Comparison of ENCODE assay signal across 15 cellular contexts in the genomic region with DNA sequence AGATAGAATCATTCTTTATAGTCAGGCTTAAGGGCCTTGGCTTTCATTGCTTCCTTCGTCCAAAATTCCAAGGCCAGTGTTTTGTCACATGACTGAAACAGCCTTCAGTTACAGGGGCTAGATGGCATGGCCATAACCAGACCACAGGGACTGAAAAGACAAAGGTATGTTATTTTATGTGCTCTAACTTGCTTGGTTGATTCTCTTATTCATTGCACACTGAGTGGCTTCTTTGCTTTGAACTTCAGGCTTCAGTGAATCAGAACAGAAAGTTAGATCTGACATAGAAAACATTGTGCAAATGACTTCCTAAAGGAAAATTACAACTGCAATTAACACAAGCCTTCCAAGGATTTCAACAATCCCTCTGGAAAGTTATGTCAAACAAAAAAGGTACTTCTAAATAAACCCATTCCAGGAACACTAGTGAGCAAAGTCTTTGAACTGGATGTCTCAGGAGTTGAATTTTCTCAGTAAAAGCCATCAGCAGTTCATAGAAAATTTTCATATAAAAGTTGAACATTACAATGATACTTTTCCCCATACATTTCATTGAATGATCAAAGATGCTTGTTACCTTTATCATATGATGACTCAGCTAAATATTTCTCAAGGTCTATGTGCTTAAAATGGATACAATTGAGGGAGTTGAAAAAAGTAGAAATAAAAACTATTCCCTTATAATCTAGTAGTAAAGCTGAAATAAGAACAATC.
DNase-seq lines count a peak whose midpoint lies in the region; ATAC-seq lines count a peak whose summit lies in the region.
"Had no signal": no experiment of that assay in that cellular context is flagged by ENCODE, and none has a peak within 500 bp of the region (broad histone marks: within the 10 kb centered on the region; RNA-seq: fewer than 3 reads in every experiment).

No MANE protein-coding gene starts in this region.

- H3K27ac ChIP-seq in trophoblast cell (ENCODE audit: low read depth, low read length), result no peak overlapping the region
- H3K27ac ChIP-seq: pancreas, spleen had no signal

- H3K36me3 ChIP-seq in trophoblast cell (ENCODE audit: control insufficient read depth in 1 of 2, insufficient read depth in 2 of 2, low read length in 2 of 2), result no peaks in the 10 kb centered on the region
- H3K36me3 ChIP-seq: pancreas, spleen had no signal

- H3K4ac ChIP-seq in trophoblast cell (ENCODE audit: low read depth, low read length), result no peak overlapping the region

- no peak overlapping the region for H4K91ac ChIP-seq in trophoblast cell (ENCODE audit: low read depth, low read length)

- H3K4me2 ChIP-seq in trophoblast cell (ENCODE audit: low read length), result no peak overlapping the region

- no peak overlapping the region for H2BK5ac ChIP-seq in trophoblast cell (ENCODE audit: low read depth, low read length, poor library complexity)

- H2BK12ac ChIP-seq in trophoblast cell (ENCODE audit: low read length), result no peak overlapping the region

- peaks cover 3 to 6% of the 10 kb centered on the region in 2 experiments for H3K4me1 ChIP-seq in trophoblast cell (ENCODE audit: control insufficient read depth in 1 of 2, insufficient read depth in 2 of 2, low read length in 2 of 2)
- H3K4me1 ChIP-seq: pancreas had no signal

- peak overlapping the region; percentile 43 for H3K9ac ChIP-seq in trophoblast cell (ENCODE audit: low read length)

- H3K9me3 ChIP-seq in trophoblast cell (ENCODE audit: insufficient read depth, low read depth, low read length), result no peaks in the 10 kb centered on the region
- H3K9me3 ChIP-seq: pancreas had no signal

- H2AFZ ChIP-seq in trophoblast cell (ENCODE audit: insufficient read depth, low read length, poor library complexity), result no peak overlapping the region

- H4K12ac ChIP-seq in trophoblast cell (ENCODE audit: low read depth, low read length), result no peak overlapping the region

- H4K8ac ChIP-seq in trophoblast cell (ENCODE audit: low read depth, low read length), result no peak overlapping the region

- H3K23ac ChIP-seq in trophoblast cell (ENCODE audit: low read length), result no peak overlapping the region

- H3K79me1 ChIP-seq in trophoblast cell (ENCODE audit: low read length), result peaks cover 3% of the 10 kb centered on the region

- no peak overlapping the region for H3K14ac ChIP-seq in trophoblast cell (ENCODE audit: low read length)

- no peak overlapping the region for H3K4me3 ChIP-seq in trophoblast cell (ENCODE audit: low read depth, low read length)
- H3K4me3 ChIP-seq: pancreas, spleen had no signal

- no peak overlapping the region for H2AK5ac ChIP-seq in trophoblast cell (ENCODE audit: low read length)

- DNase-seq in trophoblast cell, result no peak
- no peak for DNase-seq in T1000 (lab: John Stamatoyannopoulos, UW)
- DNase-seq in SHP77 treated with DMSO at 0.1 percent for 48 hours (lab: John Stamatoyannopoulos, UW), result no peak
- no peak for DNase-seq in Ammon's horn (ENCODE audit: low spot score)
- DNase-seq: activated naive CD8-positive, alpha-beta T cell treated with anti-CD3 and anti-CD28 coated beads for 36 hours; CD4-positive, alpha-beta T cell; foreskin melanocyte; midbrain; NCI-H2171; pancreas; spleen had no signal

- WGBS in trophoblast cell (ENCODE audit: extremely low coverage, insufficient coverage, insufficient read length), result no CpG with 5 or more reads among the region's 1 CpG

- ATAC-seq in GM19035 (IDR thresholded peaks at IDR 0.05; ENCODE audit: unreplicated experiment) (peak; percentile 12), HG02623 (IDR thresholded peaks at IDR 0.05; ENCODE audit: unreplicated experiment) (peak; percentile 30), HG03571 (IDR thresholded peaks at IDR 0.05; ENCODE audit: unreplicated experiment) (peak; percentile 55), HG03108 (IDR thresholded peaks at IDR 0.05; ENCODE audit: unreplicated experiment) (no peak)
- ATAC-seq: pancreas had no signal

- no peak overlapping the region for H3K18ac ChIP-seq in trophoblast cell (ENCODE audit: low read length)

- H2BK120ac ChIP-seq in trophoblast cell (ENCODE audit: insufficient read depth, low read length, poor library complexity), result no peak overlapping the region

- no peaks in the 10 kb centered on the region for H3K27me3 ChIP-seq in trophoblast cell (ENCODE audit: insufficient read depth, low read length)
- H3K27me3 ChIP-seq: pancreas, spleen had no signal

- H3K79me2 ChIP-seq in trophoblast cell (ENCODE audit: control insufficient read depth, insufficient read depth, low read length, poor library complexity), result no peaks in the 10 kb centered on the region
